ENCODE assay signal across 8 cellular contexts in genomic region chr13:112616586-112617381, GRCh38. TPM values are rescaled to one million over a fixed set of nuclear protein-coding genes. Genes with fewer than 3 reads are reported as not detected.
DNase-seq lines count a peak whose midpoint lies in the region; ATAC-seq and TF ChIP-seq lines count a peak whose summit lies in the region.

No MANE protein-coding gene starts in this region.

- no peak overlapping the region for H3K4me2 ChIP-seq in parathyroid adenoma (ENCODE audit: low read length)

- intact Hi-C loops in esophagus squamous epithelium (cut with DNase I) (no loop called here), ascending aorta (cut with DNase I) (loop anchor here (5.0 kb wide), 1 partner anchor 256 kb away; no protein-coding TSS in a partner anchor)

- H3K4me1 ChIP-seq in esophagus squamous epithelium = peaks cover 0 to 4% (median 0%) of the 10 kb centered on the region in 3 donors
- no peaks in the 10 kb centered on the region for H3K4me1 ChIP-seq in parathyroid adenoma
- H3K4me1 ChIP-seq in ascending aorta = no peaks in the 10 kb centered on the region

- POLR2A ChIA-PET in GM10248 (lab: Yijun Ruan, JAX) = no interaction called here

- TF ChIP-seq CTCF in AG10803 (conservative IDR thresholded peaks at IDR 0.05; ENCODE audit: low read length) = peak; percentile 73
- TF ChIP-seq CTCF in GM10248 (IDR thresholded peaks at IDR 0.05; ENCODE audit: control extremely low read depth, extremely low read depth, low read depth, missing control alignments) = peak; percentile 58
- peak in 5 of 6 experiments; percentile 22 to 55 (median 28) for TF ChIP-seq CTCF in esophagus squamous epithelium (IDR thresholded peaks at IDR 0.05)
- TF ChIP-seq CTCF in parathyroid adenoma (IDR thresholded peaks at IDR 0.05) = peak; percentile 39
- TF ChIP-seq CTCF in ascending aorta (IDR thresholded peaks at IDR 0.05) = peak in 1 of 3 experiments; percentile 45

- no peak overlapping the region for H3K9ac ChIP-seq in parathyroid adenoma

- no peaks in the 10 kb centered on the region for H3K9me3 ChIP-seq in esophagus squamous epithelium
- no peaks in the 10 kb centered on the region for H3K9me3 ChIP-seq in parathyroid adenoma (ENCODE audit: control insufficient read depth, low read length)
- H3K9me3 ChIP-seq in ascending aorta = no peaks in the 10 kb centered on the region

- TF ChIP-seq POLR2A in esophagus squamous epithelium (IDR thresholded peaks at IDR 0.05) = no peak

- no peak overlapping the region for H3K4me3 ChIP-seq in AG10803 (ENCODE audit: low read length)
- no peak overlapping the region for H3K4me3 ChIP-seq in esophagus squamous epithelium
- H3K4me3 ChIP-seq in parathyroid adenoma (ENCODE audit: low read depth, low read length) = no peak overlapping the region
- no peak overlapping the region for H3K4me3 ChIP-seq in ascending aorta

- peak; percentile 59 for ATAC-seq in HG03196 (IDR thresholded peaks at IDR 0.05; ENCODE audit: unreplicated experiment)
- ATAC-seq in HG02840 (IDR thresholded peaks at IDR 0.05; ENCODE audit: low FRiP score, unreplicated experiment) = no peak

- H3K36me3 ChIP-seq in esophagus squamous epithelium (no peaks in the 10 kb centered on the region), parathyroid adenoma (ENCODE audit: control insufficient read depth, insufficient read depth, low read length) (no peaks in the 10 kb centered on the region), ascending aorta (no peaks in the 10 kb centered on the region)

- H3K27me3 ChIP-seq in esophagus squamous epithelium (peaks cover 0 to 38% (median 0%) of the 10 kb centered on the region in 4 donors), parathyroid adenoma (ENCODE audit: control insufficient read depth, insufficient read depth, low read length) (no peaks in the 10 kb centered on the region), ascending aorta (no peaks in the 10 kb centered on the region)

- DNase-seq in AG10803 (ENCODE audit: low read depth) (peak; percentile 48), GM10248 (ENCODE audit: extremely low spot score) (peak; percentile 68), RPMI7951 (ENCODE audit: low read depth) (peak; percentile 27), esophagus squamous epithelium (lab: John Stamatoyannopoulos, UW) (no peak), ascending aorta (ENCODE audit: low spot score in 2 of 2) (no peak)

- WGBS in esophagus squamous epithelium, 2 donors = 41 to 49% methylated on average over 10 to 13 of the region's 13 CpGs

- H3K79me2 ChIP-seq in parathyroid adenoma = no peaks in the 10 kb centered on the region

- H3K27ac ChIP-seq in esophagus squamous epithelium (no peak overlapping the region), parathyroid adenoma (no peak overlapping the region), ascending aorta (no peak overlapping the region)

- no peak overlapping the region for H2AFZ ChIP-seq in parathyroid adenoma

- CTCF ChIA-PET in GM10248 (lab: Yijun Ruan, JAX) = interaction anchor here (1.0 to 2.1 kb wide), 2 partner anchors 10 to 258 kb away, joined by 4 to 11 read pairs; no protein-coding TSS in a partner anchor

RNA-seq across cellular contexts. Expression of gene TUBGCP3, which starts 28.8 kb away (rescaled TPM):
- 14.0 and 17.3 TPM in 2 replicates for total RNA-seq in RPMI7951 (2014; rRNA removed; shearing (Covaris generic))
- 10 to 100 TPM; 12.9 to 29.4 (median 18.9) TPM for total RNA-seq in esophagus squamous epithelium
- 22.4 TPM for total RNA-seq in ascending aorta

Comparison
In these comparisons a context has a peak if more than half of its experiments do, and no peak if none do; other contexts are left out.
1. DNase-seq: peak in AG10803 (single experiment), GM10248 (single experiment) and RPMI7951 (single experiment); none in esophagus squamous epithelium (single experiment) and ascending aorta (0 of 2).